Comparison of ENCODE assay signal across 17 cellular contexts in genomic region chr6:34469499-34469898, GRCh38. TPM values are rescaled to one million over a fixed set of nuclear protein-coding genes. Genes with fewer than 3 reads are reported as not detected.
"Had no signal": no experiment of that assay in that cellular context is flagged by ENCODE, and none has a peak within 500 bp of the region (broad histone marks: within the 10 kb centered on the region; RNA-seq: fewer than 3 reads in every experiment).

No MANE protein-coding gene starts in this region.

- H3K4me3 ChIP-seq: adrenal gland, esophagus squamous epithelium, gastrocnemius medialis, left ventricle myocardium inferior, pancreas, psoas muscle, right atrium auricular region, thyroid gland, upper lobe of right lung had no signal

- DNase-seq: activated T-cell treated with anti-CD3 and anti-CD28 coated beads, Interleukin-2, amount 50 U/mL, for 1 hour; adrenal gland; central memory CD4-positive, alpha-beta T cell; endodermal cell; esophagus squamous epithelium; gastrocnemius medialis; hypothalamus; left ventricle myocardium inferior; mammary epithelial cell; midbrain; natural killer cell; pancreas; psoas muscle; stimulated activated CD4-positive, alpha-beta T cell treated with anti-CD3 and anti-CD28 coated beads, Interleukin-4, amount 100 ng/mL, for 24 hours; thyroid gland; upper lobe of right lung had no signal

- H3K27me3 ChIP-seq: adrenal gland, pancreas, right atrium auricular region, thyroid gland had no signal

- H3K9me3 ChIP-seq: adrenal gland, esophagus squamous epithelium, gastrocnemius medialis, pancreas, thyroid gland, upper lobe of right lung had no signal

- H3K27ac ChIP-seq: adrenal gland, esophagus squamous epithelium, gastrocnemius medialis, left ventricle myocardium inferior, pancreas, psoas muscle, right atrium auricular region, thyroid gland, upper lobe of right lung had no signal

- H3K4me1 ChIP-seq: pancreas, psoas muscle, upper lobe of right lung had no signal

- H3K36me3 ChIP-seq: adrenal gland, esophagus squamous epithelium, gastrocnemius medialis, left ventricle myocardium inferior, pancreas, right atrium auricular region, thyroid gland, upper lobe of right lung had no signal

RNA-seq across cellular contexts. Expression of gene PACSIN1, which starts 3.6 kb away (rescaled TPM):
- total RNA-seq: esophagus squamous epithelium, gastrocnemius medialis, mammary epithelial cell, upper lobe of right lung had no signal
